9 cellular contexts compared by ENCODE assay signal in genomic region chr2:227870710-227871374, GRCh38. TPM values are rescaled to one million over a fixed set of nuclear protein-coding genes. Genes with fewer than 3 reads are reported as not detected.
DNase-seq lines count a peak whose midpoint lies in the region; ATAC-seq and TF ChIP-seq lines count a peak whose summit lies in the region.
"Had no signal": no experiment of that assay in that cellular context is flagged by ENCODE, and none has a peak within 500 bp of the region (broad histone marks: within the 10 kb centered on the region; RNA-seq: fewer than 3 reads in every experiment).

No MANE protein-coding gene starts in this region.

- no peaks in the 10 kb centered on the region for H3K36me3 ChIP-seq in heart left ventricle
- no peaks in the 10 kb centered on the region for H3K36me3 ChIP-seq in vagina
- H3K36me3 ChIP-seq: BLaER1 had no signal

- H3K27me3 Mint-ChIP-seq in activated CD8-positive, alpha-beta memory T cell treated with anti-CD3 and anti-CD28 coated beads, Interleukin-2, amount 10 ng/mL, durations not matched to agents 7 days and 5 days, result peaks cover 19% of the 10 kb centered on the region

- H3K4me3 ChIP-seq in heart left ventricle (peak overlapping the region in 10 of 12 donors; percentile 20 to 54 (median 44)), choroid plexus epithelial cell (ENCODE audit: low read depth, low read length) (peak overlapping the region; percentile 66), vagina (peak overlapping the region; percentile 20 to 23)
- H3K4me3 ChIP-seq: BLaER1 had no signal

- no peak overlapping the region for H3K27ac ChIP-seq in heart left ventricle
- no peak overlapping the region for H3K27ac ChIP-seq in vagina
- H3K27ac ChIP-seq: BLaER1 had no signal

- POLR2A ChIA-PET in HEK293T (lab: Yijun Ruan, JAX), result no interaction called here

- H3K4me1 Mint-ChIP-seq in activated CD8-positive, alpha-beta memory T cell treated with anti-CD3 and anti-CD28 coated beads, Interleukin-2, amount 10 ng/mL, durations not matched to agents 7 days and 5 days, result no peaks in the 10 kb centered on the region

- 57 to 63% (median 60%) methylated on average over 13 of the region's 13 CpGs for WGBS in heart left ventricle, 4 donors

- TF ChIP-seq CTCF in heart left ventricle (IDR thresholded peaks at IDR 0.05) (no peak), choroid plexus epithelial cell (conservative IDR thresholded peaks at IDR 0.05; ENCODE audit: low read depth, low read length) (no peak), vagina (IDR thresholded peaks at IDR 0.05) (no peak)

- TF ChIP-seq POLR2A in heart left ventricle (IDR thresholded peaks at IDR 0.05), result no peak
- TF ChIP-seq POLR2A in vagina (IDR thresholded peaks at IDR 0.05), result no peak

- H3K4me1 ChIP-seq in heart left ventricle (peaks cover 0 to 9% (median 0%) of the 10 kb centered on the region in 12 donors), vagina (peaks cover 7% of the 10 kb centered on the region)
- H3K4me1 ChIP-seq: BLaER1 had no signal

- no peak for DNase-seq in heart left ventricle
- no peak for DNase-seq in left ventricle myocardium superior
- DNase-seq in choroid plexus epithelial cell (ENCODE audit: low read depth), result peak; percentile 89
- DNase-seq in kidney tubule cell (ENCODE audit: low spot score), result peak; percentile 84
- no peak for DNase-seq in vagina (ENCODE audit: extremely low spot score in 2 of 2)
- DNase-seq in activated CD8-positive, alpha-beta memory T cell treated with anti-CD3 and anti-CD28 coated beads, Interleukin-2, amount 10 ng/mL, durations not matched to agents 7 days and 5 days, result no peak
- DNase-seq in HEK293T (ENCODE audit: extremely low spot score), result no peak

- CTCF ChIA-PET in activated CD8-positive, alpha-beta memory T cell treated with anti-CD3 and anti-CD28 coated beads, Interleukin-2, amount 10 ng/mL, durations not matched to agents 7 days and 5 days (lab: Charles Lee), result interaction anchor here (1.3 to 1.4 kb wide), 2 partner anchors 9 to 16 kb away, joined by 3 to 7 read pairs; no protein-coding TSS in a partner anchor
- CTCF ChIA-PET in HEK293T (lab: Yijun Ruan, JAX), result no interaction called here

- intact Hi-C loops in heart left ventricle (cut with DNase I) (no loop called here), left ventricle myocardium superior (cut with micrococcal nuclease) (no loop called here), vagina (cut with DNase I) (no loop called here)

- H3K9me3 Mint-ChIP-seq in activated CD8-positive, alpha-beta memory T cell treated with anti-CD3 and anti-CD28 coated beads, Interleukin-2, amount 10 ng/mL, durations not matched to agents 7 days and 5 days (ENCODE audit: low read depth), result no peaks in the 10 kb centered on the region

- H3K27me3 ChIP-seq in heart left ventricle (peaks cover 0 to 29% (median 0%) of the 10 kb centered on the region in 9 donors), vagina (no peaks in the 10 kb centered on the region)
- H3K27me3 ChIP-seq: BLaER1 had no signal

- H3K9me3 ChIP-seq in heart left ventricle (no peaks in the 10 kb centered on the region), vagina (no peaks in the 10 kb centered on the region)
- H3K9me3 ChIP-seq: BLaER1 had no signal

- H3K36me3 Mint-ChIP-seq in activated CD8-positive, alpha-beta memory T cell treated with anti-CD3 and anti-CD28 coated beads, Interleukin-2, amount 10 ng/mL, durations not matched to agents 7 days and 5 days, result no peaks in the 10 kb centered on the region

- H3K4me3 Mint-ChIP-seq in activated CD8-positive, alpha-beta memory T cell treated with anti-CD3 and anti-CD28 coated beads, Interleukin-2, amount 10 ng/mL, durations not matched to agents 7 days and 5 days, result no peak overlapping the region

- H3K27ac Mint-ChIP-seq in activated CD8-positive, alpha-beta memory T cell treated with anti-CD3 and anti-CD28 coated beads, Interleukin-2, amount 10 ng/mL, durations not matched to agents 7 days and 5 days, result no peak overlapping the region

- ATAC-seq in heart left ventricle, result no peak
- ATAC-seq in left ventricle myocardium superior, result no peak
- ATAC-seq in HG02642 (IDR thresholded peaks at IDR 0.05; ENCODE audit: poor library complexity, unreplicated experiment), result no peak
- ATAC-seq in activated CD8-positive, alpha-beta memory T cell treated with anti-CD3 and anti-CD28 coated beads, Interleukin-2, amount 10 ng/mL, durations not matched to agents 7 days and 5 days, result no peak

TF ChIP-seq in HEK293T, 16 proteins besides CTCF, POLR2A, EP300 and RAD21:
- TF ChIP-seq TARDBP (IDR thresholded peaks at IDR 0.05) (no peak), ELF4 (IDR thresholded peaks at IDR 0.05) (no peak), PKNOX1 (IDR thresholded peaks at IDR 0.05) (no peak), FOXK2 (IDR thresholded peaks at IDR 0.05) (no peak), ZNF384 (IDR thresholded peaks at IDR 0.05) (no peak), CTBP1 (IDR thresholded peaks at IDR 0.05; ENCODE audit: borderline replicate concordance) (no peak), HDGF (IDR thresholded peaks at IDR 0.05; ENCODE audit: borderline replicate concordance) (no peak), SP1 (IDR thresholded peaks at IDR 0.05) (no peak), SUZ12 (IDR thresholded peaks at IDR 0.05) (no peak), LEF1 (IDR thresholded peaks at IDR 0.05; ENCODE audit: borderline replicate concordance) (no peak), FOXM1 (IDR thresholded peaks at IDR 0.05; ENCODE audit: borderline replicate concordance) (no peak), L3MBTL2 (conservative IDR thresholded peaks at IDR 0.05) (no peak), NFRKB (IDR thresholded peaks at IDR 0.05) (no peak), FOXA1 (IDR thresholded peaks at IDR 0.05) (no peak), BHLHE40 (IDR thresholded peaks at IDR 0.05; ENCODE audit: borderline replicate concordance) (no peak), ARNT (IDR thresholded peaks at IDR 0.05) (no peak)

RNA-seq across cellular contexts. Expression of gene DAW1, which starts 0.6 kb away (rescaled TPM):
- total RNA-seq in heart left ventricle, result 1 to 10 TPM in 1 of 9 donors, under 1 TPM in 3, not detected in 5; 0.20 to 1.3 (median 0.46) TPM
- polyA plus RNA-seq in heart left ventricle, result under 1 TPM in 1 of 2 donors, not detected in 1; 0.47 TPM
- not detected for total RNA-seq in left ventricle myocardium superior
- total RNA-seq in vagina, result not detected
- total RNA-seq in activated CD8-positive, alpha-beta memory T cell treated with anti-CD3 and anti-CD28 coated beads, Interleukin-2, amount 10 ng/mL, durations not matched to agents 7 days and 5 days, result not detected

RNA-seq across cellular contexts. Expression of gene CCL20, which starts 57.2 kb away (rescaled TPM):
- under 1 TPM in 1 of 9 donors, not detected in 8; 0.48 TPM for total RNA-seq in heart left ventricle
- polyA plus RNA-seq in heart left ventricle, result 1 to 10 TPM in 1 of 2 donors, not detected in 1; 1.1 TPM
- not detected for total RNA-seq in left ventricle myocardium superior
- not detected for total RNA-seq in vagina
- total RNA-seq in activated CD8-positive, alpha-beta memory T cell treated with anti-CD3 and anti-CD28 coated beads, Interleukin-2, amount 10 ng/mL, durations not matched to agents 7 days and 5 days, result under 1 TPM in 1 of 2 experiments, not detected in 1; 0.82 TPM

Comparison
In these comparisons a context has a peak if more than half of its experiments do, and no peak if none do; other contexts are left out.
1. DNase-seq: peak in choroid plexus epithelial cell (single experiment) and kidney tubule cell (single experiment); none in heart left ventricle (0 of 5), left ventricle myocardium superior (single experiment), vagina (0 of 2), activated CD8-positive, alpha-beta memory T cell treated with anti-CD3 and anti-CD28 coated beads, Interleukin-2, amount 10 ng/mL, durations not matched to agents 7 days and 5 days (single experiment) and HEK293T (single experiment).
2. Peak in every context shown above with its lines, with median percentiles within 50 percentile points of each other: H3K4me3 ChIP-seq.